ENCODE assay signal across 1 cellular context in genomic region chr16:13269905-13270528, GRCh38.
A peak's percentile ranks its signal among the peaks of the same experiment; 100 is the strongest.
TF ChIP-seq lines count a peak whose summit lies in the region.

No MANE protein-coding gene starts in this region.

TF ChIP-seq in HepG2, 621 proteins besides CTCF, POLR2A, EP300 and RAD21 (continued from another document and continues in another):
- TF ChIP-seq AKNA (CRISPR knock-in tag; IDR thresholded peaks at IDR 0.05; ENCODE audit: borderline replicate concordance), result no peak
- TF ChIP-seq TBP (CRISPR knock-in tag; IDR thresholded peaks at IDR 0.05), result no peak
- peak; percentile 45; the same call in 1 of the 2 replicates for TF ChIP-seq GMEB1 (CRISPR knock-in tag; IDR thresholded peaks at IDR 0.05; ENCODE audit: borderline replicate concordance)
- peak in 1 of 2 experiments; percentile 85; a peak in 2 of 4 replicates for TF ChIP-seq ATF4 (CRISPR knock-in tag; IDR thresholded peaks at IDR 0.05)
- TF ChIP-seq ZNF746 (CRISPR knock-in tag; IDR thresholded peaks at IDR 0.05), result peak; percentile 98
- TF ChIP-seq ZNF292 (CRISPR knock-in tag; IDR thresholded peaks at IDR 0.05; ENCODE audit: borderline replicate concordance, low read depth), result peak; percentile 100
- peak; percentile 99 for TF ChIP-seq ZNF761 (CRISPR knock-in tag; conservative IDR thresholded peaks at IDR 0.05)
- TF ChIP-seq KDM1A (CRISPR knock-in tag; IDR thresholded peaks at IDR 0.05), result peak; percentile 84; the same call in 1 of the 2 replicates
- peak; percentile 45; the same call in 1 of the 2 replicates for TF ChIP-seq SETDB1 (CRISPR knock-in tag; IDR thresholded peaks at IDR 0.05; ENCODE audit: borderline replicate concordance)
- TF ChIP-seq ASH2L (IDR thresholded peaks at IDR 0.05; ENCODE audit: insufficient read length, low read depth, low read length), result peak; percentile 82
- no peak for TF ChIP-seq PHB2 (IDR thresholded peaks at IDR 0.05; ENCODE audit: partially characterized antibody)
- TF ChIP-seq CEBPB (IDR thresholded peaks at IDR 0.05; ENCODE audit: borderline replicate concordance, low read depth, low read length), result peak; percentile 99
- no peak for TF ChIP-seq FOXM1 (CRISPR knock-in tag; IDR thresholded peaks at IDR 0.05)
- no peak for TF ChIP-seq CBX2 (IDR thresholded peaks at IDR 0.05; ENCODE audit: low read depth, low read length)
- no peak for TF ChIP-seq CBX2 (CRISPR knock-in tag; IDR thresholded peaks at IDR 0.05; ENCODE audit: low read depth)
- TF ChIP-seq ZNF275 (CRISPR knock-in tag; IDR thresholded peaks at IDR 0.05; ENCODE audit: borderline replicate concordance), result no peak; the same call in 1 of the 2 replicates
- TF ChIP-seq ZNF660 (CRISPR knock-in tag; IDR thresholded peaks at IDR 0.05; ENCODE audit: borderline replicate concordance, low read depth), result no peak
- TF ChIP-seq MAFG (CRISPR knock-in tag; IDR thresholded peaks at IDR 0.05), result no peak
- peak; percentile 95 for TF ChIP-seq ZNF710 (CRISPR knock-in tag; IDR thresholded peaks at IDR 0.05; ENCODE audit: borderline replicate concordance)
- peak; percentile 100 for TF ChIP-seq ZBTB7B (CRISPR knock-in tag; IDR thresholded peaks at IDR 0.05)
- peak; percentile 69 for TF ChIP-seq PHF5A (CRISPR knock-in tag; IDR thresholded peaks at IDR 0.05; ENCODE audit: low read depth, unreplicated experiment)
- no peak for TF ChIP-seq ZNF280B (CRISPR knock-in tag; IDR thresholded peaks at IDR 0.05; ENCODE audit: borderline replicate concordance)
- peak; percentile 77; the same call in 1 of the 2 replicates for TF ChIP-seq ZNF382 (CRISPR knock-in tag; IDR thresholded peaks at IDR 0.05; ENCODE audit: borderline replicate concordance)
- TF ChIP-seq NFRKB (IDR thresholded peaks at IDR 0.05), result no peak
- TF ChIP-seq ZNF383 (CRISPR knock-in tag; IDR thresholded peaks at IDR 0.05; ENCODE audit: borderline replicate concordance), result 0 out of 2 replicates have a peak, but pooled peaks have one; percentile 66
- no peak for TF ChIP-seq NR1H2 (CRISPR knock-in tag; IDR thresholded peaks at IDR 0.05; ENCODE audit: borderline replicate concordance, low read depth)
- peak; percentile 50; the same call in 1 of the 2 replicates for TF ChIP-seq KLF11 (CRISPR knock-in tag; IDR thresholded peaks at IDR 0.05)
- no peak for TF ChIP-seq ZNF101 (CRISPR knock-in tag; IDR thresholded peaks at IDR 0.05; ENCODE audit: borderline replicate concordance, low read depth)
- peak; percentile 88; the same call in 1 of the 2 replicates for TF ChIP-seq ZNF792 (CRISPR knock-in tag; IDR thresholded peaks at IDR 0.05)
- TF ChIP-seq ZBTB44 (CRISPR knock-in tag; IDR thresholded peaks at IDR 0.05), result no peak
- peak; percentile 98 for TF ChIP-seq ZMYM3 (CRISPR knock-in tag; IDR thresholded peaks at IDR 0.05)
- TF ChIP-seq RNF2 (conservative IDR thresholded peaks at IDR 0.05; ENCODE audit: low read depth), result 0 out of 2 replicates have a peak, but pooled peaks have one; percentile 53
- TF ChIP-seq PLRG1 (conservative IDR thresholded peaks at IDR 0.05), result no peak
- no peak for TF ChIP-seq KDM5A (IDR thresholded peaks at IDR 0.05; ENCODE audit: borderline replicate concordance, low read length)
- TF ChIP-seq TP53 (CRISPR knock-in tag; conservative IDR thresholded peaks at IDR 0.05), result 0 out of 2 replicates have a peak, but pooled peaks have one; percentile 38
- TF ChIP-seq ZEB1 (IDR thresholded peaks at IDR 0.05; ENCODE audit: insufficient replicate concordance, low read depth), result peak; percentile 91
- TF ChIP-seq U2AF2 (IDR thresholded peaks at IDR 0.05; ENCODE audit: low read depth, low read length), result no peak
- TF ChIP-seq MATR3 (CRISPR knock-in tag; IDR thresholded peaks at IDR 0.05), result no peak
- peak; percentile 87; the same call in 1 of the 2 replicates for TF ChIP-seq ZNF605 (CRISPR knock-in tag; IDR thresholded peaks at IDR 0.05)
- no peak for TF ChIP-seq AGO2 (optimal IDR thresholded peaks at IDR 0.05; ENCODE audit: low read depth, low read length)
- peak; percentile 86 for TF ChIP-seq HHEX (CRISPR knock-in tag; IDR thresholded peaks at IDR 0.05)
- peak; percentile 74; the same call in 1 of the 2 replicates for TF ChIP-seq YEATS2 (CRISPR knock-in tag; IDR thresholded peaks at IDR 0.05; ENCODE audit: borderline replicate concordance)
- TF ChIP-seq ZNF749 (CRISPR knock-in tag; IDR thresholded peaks at IDR 0.05; ENCODE audit: borderline replicate concordance), result no peak; the same call in 1 of the 2 replicates
- TF ChIP-seq PCBP1 (IDR thresholded peaks at IDR 0.05; ENCODE audit: borderline replicate concordance, low read depth, low read length), result no peak
- no peak for TF ChIP-seq SNAI1 (CRISPR knock-in tag; IDR thresholded peaks at IDR 0.05; ENCODE audit: borderline replicate concordance)
- TF ChIP-seq RORA (CRISPR knock-in tag; IDR thresholded peaks at IDR 0.05), result no peak
- peak; percentile 47; the same call in 1 of the 2 replicates for TF ChIP-seq SNAPC4 (CRISPR knock-in tag; IDR thresholded peaks at IDR 0.05)
